In genomic region chr10:78772083-78772482, GRCh38 we compare ENCODE assay signal across 29 cellular contexts.
A peak's percentile ranks its signal among the peaks of the same experiment; 100 is the strongest.
DNase-seq lines count a peak whose midpoint lies in the region; ATAC-seq and TF ChIP-seq lines count a peak whose summit lies in the region.
"Had no signal": no experiment of that assay in that cellular context is flagged by ENCODE, and none has a peak within 500 bp of the region (broad histone marks: within the 10 kb centered on the region; RNA-seq: fewer than 3 reads in every experiment).

No MANE protein-coding gene starts in this region.

- H3K4me1 Mint-ChIP-seq in nephron, result peaks cover 65% of the 10 kb centered on the region

- H3K27ac Mint-ChIP-seq in nephron, result peak overlapping the region; percentile 82 to 92 (median 90)
- H3K27ac Mint-ChIP-seq: activated CD4-positive, alpha-beta memory T cell treated with anti-CD3 and anti-CD28 coated beads for 36 hours; activated T-helper 1 cell treated with anti-CD3 and anti-CD28 coated beads, Interleukin-12 subunit alpha, Interleukin-12 subunit beta, Interleukin-2, Interleukin-4 antibody, amounts not matched to agents 30 ng/mL and 10 ng/mL and 1 ng/mL, durations not matched to agents 14 hours and 24 hours and 36 hours; neural progenitor cell had no signal

- intact Hi-C loops in tibial artery (cut with DNase I; ENCODE audit: low total_unique reads), result no loop called here

- DNase-seq in NCI-H2227 (lab: John Stamatoyannopoulos, UW; ENCODE audit: unreplicated experiment) (peak; percentile 51), brain microvascular endothelial cell (no peak), tibial artery (no peak), H4 (ENCODE audit: low spot score) (no peak)
- DNase-seq: activated CD4-positive, alpha-beta memory T cell treated with anti-CD3 and anti-CD28 coated beads for 36 hours; activated CD4-positive, CD25-positive, alpha-beta regulatory T cell treated with anti-CD3 and anti-CD28 coated beads, Interleukin-2, amount 50 U/mL, for 72 hours; activated CD8-positive, alpha-beta memory T cell treated with anti-CD3 and anti-CD28 coated beads, Interleukin-2, amount 50 U/mL, for 4 hours; activated naive CD4-positive, alpha-beta T cell treated with Interleukin-2 at 50 U/mL for 16 hours; adrenal gland; Caco-2; cerebellar nuclear complex; dermis blood vessel endothelial cell; esophagus squamous epithelium; foreskin keratinocyte; mammary epithelial cell; NCI-H1048; NCI-H1694 treated with DMSO at 0.1 percent for 48 hours; OCI-M1; stimulated activated CD4-positive, alpha-beta T cell treated with anti-CD3 and anti-CD28 coated beads, Interleukin-4, amount 100 ng/mL, for 1 hour; T-helper 2 cell had no signal

- H3K27me3 Mint-ChIP-seq in nephron (ENCODE audit: low read depth), result peaks cover 5% of the 10 kb centered on the region
- H3K27me3 Mint-ChIP-seq: activated CD4-positive, alpha-beta memory T cell treated with anti-CD3 and anti-CD28 coated beads for 36 hours had no signal

- no peaks in the 10 kb centered on the region for H3K36me3 Mint-ChIP-seq in nephron (ENCODE audit: low read depth)
- H3K36me3 Mint-ChIP-seq: activated CD4-positive, alpha-beta memory T cell treated with anti-CD3 and anti-CD28 coated beads for 36 hours; neural progenitor cell had no signal

- H3K27ac ChIP-seq in brain microvascular endothelial cell, result no peak overlapping the region
- peak overlapping the region; percentile 17 to 23 for H3K27ac ChIP-seq in tibial artery
- H3K27ac ChIP-seq: C4-2B, foreskin keratinocyte, neural progenitor cell, right lobe of liver, tibial nerve had no signal

- H3K27me3 ChIP-seq in brain microvascular endothelial cell (replicated peaks), result no peaks in the 10 kb centered on the region
- no peaks in the 10 kb centered on the region for H3K27me3 ChIP-seq in tibial artery
- H3K27me3 ChIP-seq: adrenal gland, esophagus squamous epithelium, foreskin keratinocyte, neural progenitor cell, right lobe of liver, tibial nerve had no signal

- TF ChIP-seq CTCF in brain microvascular endothelial cell (IDR thresholded peaks at IDR 0.05; ENCODE audit: low read depth, low read length, missing control alignments) (peak; percentile 15), nephron (IDR thresholded peaks at IDR 0.05; ENCODE audit: unreplicated experiment in 3 of 3) (peak in 2 of 3 experiments; percentile 9 to 15), tibial artery (IDR thresholded peaks at IDR 0.05) (no peak)

- in situ Hi-C loops in brain microvascular endothelial cell (cut with HindIII; ENCODE audit: low pct_ligation_motif_present, low sequenced_read_pairs), result no loop called here

- H3K4me3 ChIP-seq in brain microvascular endothelial cell (ENCODE audit: low read depth, low read length), result no peak overlapping the region
- no peak overlapping the region for H3K4me3 ChIP-seq in tibial artery
- H3K4me3 ChIP-seq: adrenal gland, esophagus squamous epithelium, neural progenitor cell, right lobe of liver, tibial nerve had no signal

- no peaks in the 10 kb centered on the region for H3K9me3 Mint-ChIP-seq in nephron
- H3K9me3 Mint-ChIP-seq: activated CD4-positive, alpha-beta memory T cell treated with anti-CD3 and anti-CD28 coated beads for 36 hours; activated T-helper 1 cell treated with anti-CD3 and anti-CD28 coated beads, Interleukin-12 subunit alpha, Interleukin-12 subunit beta, Interleukin-2, Interleukin-4 antibody, amounts not matched to agents 30 ng/mL and 10 ng/mL and 1 ng/mL, durations not matched to agents 14 hours and 24 hours and 36 hours; neural progenitor cell had no signal

- H3K36me3 ChIP-seq in brain microvascular endothelial cell (replicated peaks), result no peaks in the 10 kb centered on the region
- H3K36me3 ChIP-seq in tibial artery, result no peaks in the 10 kb centered on the region
- H3K36me3 ChIP-seq: adrenal gland, esophagus squamous epithelium, neural progenitor cell, right lobe of liver, tibial nerve had no signal

- peaks cover 0 to 61% (median 29%) of the 10 kb centered on the region in 4 donors for H3K4me1 ChIP-seq in tibial artery
- H3K4me1 ChIP-seq: Caco-2, foreskin keratinocyte, neural progenitor cell had no signal

- no peak overlapping the region for H3K4me3 Mint-ChIP-seq in nephron
- H3K4me3 Mint-ChIP-seq: activated CD4-positive, alpha-beta memory T cell treated with anti-CD3 and anti-CD28 coated beads for 36 hours; activated T-helper 1 cell treated with anti-CD3 and anti-CD28 coated beads, Interleukin-12 subunit alpha, Interleukin-12 subunit beta, Interleukin-2, Interleukin-4 antibody, amounts not matched to agents 30 ng/mL and 10 ng/mL and 1 ng/mL, durations not matched to agents 14 hours and 24 hours and 36 hours; neural progenitor cell had no signal

- no peaks in the 10 kb centered on the region for H3K9me3 ChIP-seq in tibial artery
- H3K9me3 ChIP-seq: adrenal gland, esophagus squamous epithelium, right lobe of liver, tibial nerve had no signal

- ATAC-seq in HG02852 (IDR thresholded peaks at IDR 0.05; ENCODE audit: unreplicated experiment) (no peak), GM21423 (IDR thresholded peaks at IDR 0.05; ENCODE audit: unreplicated experiment) (no peak)
- ATAC-seq: foreskin keratinocyte, HCT116, right lobe of liver had no signal

Comparison
In these comparisons a context has a peak if more than half of its experiments do, and no peak if none do; other contexts are left out.
1. CTCF ChIP-seq: peak in brain microvascular endothelial cell (single experiment) and nephron (2 of 3); none in tibial artery (0 of 2).